ENCODE assay signal across 21 cellular contexts in the genomic region with DNA sequence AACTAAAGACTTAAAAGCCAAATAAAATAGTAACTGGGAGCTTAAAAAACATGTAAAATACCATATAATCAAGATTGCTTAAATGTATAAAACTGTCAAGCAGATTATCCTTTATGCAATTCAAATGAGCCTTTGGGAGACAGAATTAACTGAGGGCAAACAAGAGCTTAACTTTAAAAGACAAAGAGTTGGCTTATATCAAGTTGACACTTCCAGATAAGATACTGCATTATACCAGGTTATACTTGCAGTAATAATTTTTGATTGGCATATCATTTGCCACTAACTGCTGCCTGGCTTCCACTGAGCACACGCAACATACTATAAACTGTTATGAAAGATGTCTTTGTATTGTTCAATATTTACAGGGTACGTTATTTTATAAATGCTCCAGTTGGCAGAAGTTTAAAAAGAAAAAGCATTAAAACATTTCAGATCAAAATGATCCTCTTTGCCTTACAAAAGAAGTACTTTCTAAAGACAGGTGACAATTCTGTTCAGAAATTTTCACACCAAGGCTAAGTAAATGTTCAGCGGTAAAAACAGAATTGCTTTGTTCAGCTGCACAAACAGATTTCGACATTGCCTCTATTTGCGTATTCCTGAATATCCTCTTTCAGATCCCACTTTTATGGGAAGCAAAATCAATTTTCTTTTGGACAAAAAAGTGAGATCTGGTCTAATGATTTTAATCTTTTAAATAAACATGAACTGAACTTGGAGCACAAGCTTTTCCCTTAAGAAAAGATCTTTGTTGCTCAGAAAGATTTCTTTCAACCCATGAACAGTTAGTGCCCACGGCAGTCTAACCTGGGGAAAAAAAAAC. TPM values are rescaled to one million over a fixed set of nuclear protein-coding genes. Genes with fewer than 3 reads are reported as not detected.
DNase-seq lines count a peak whose midpoint lies in the region; ATAC-seq, FAIRE-seq and TF ChIP-seq lines count a peak whose summit lies in the region.
"Had no signal": no experiment of that assay in that cellular context is flagged by ENCODE, and none has a peak within 500 bp of the region (broad histone marks: within the 10 kb centered on the region; RNA-seq: fewer than 3 reads in every experiment).

No MANE protein-coding gene starts in this region.

- POLR2A ChIA-PET in RWPE1 (lab: Yijun Ruan, JAX; ENCODE audit: low non-redundant PET) = no interaction called here

- peak overlapping the region; percentile 70 for H3K27ac Mint-ChIP-seq in osteocyte (ENCODE audit: unreplicated experiment)
- H3K27ac Mint-ChIP-seq: activated naive CD8-positive, alpha-beta T cell; naive thymus-derived CD8-positive, alpha-beta T cell had no signal

- no peaks in the 10 kb centered on the region for H3K9me3 ChIP-seq in HAP-1
- no peaks in the 10 kb centered on the region for H3K9me3 ChIP-seq in body of pancreas
- H3K9me3 ChIP-seq: heart left ventricle had no signal

- peak; percentile 77 for ATAC-seq in body of pancreas
- ATAC-seq in GM19452 (IDR thresholded peaks at IDR 0.05; ENCODE audit: unreplicated experiment) = no peak
- ATAC-seq: heart left ventricle; naive thymus-derived CD8-positive, alpha-beta T cell had no signal

- TF ChIP-seq POLR2A in body of pancreas (IDR thresholded peaks at IDR 0.05) (no peak), GM12892 (IDR thresholded peaks at IDR 0.05; ENCODE audit: low read depth, low read length) (no peak)

- no peaks in the 10 kb centered on the region for H3K36me3 Mint-ChIP-seq in osteocyte (ENCODE audit: unreplicated experiment)
- H3K36me3 Mint-ChIP-seq: activated naive CD8-positive, alpha-beta T cell; naive thymus-derived CD8-positive, alpha-beta T cell had no signal

- intact Hi-C loops in body of pancreas (cut with DNase I) = no loop called here

- no peak for TF ChIP-seq CTCF in body of pancreas (IDR thresholded peaks at IDR 0.05)
- TF ChIP-seq CTCF in osteocyte (IDR thresholded peaks at IDR 0.05) = no peak
- no peak for TF ChIP-seq CTCF in RWPE1 (conservative IDR thresholded peaks at IDR 0.05; ENCODE audit: low read depth)

- 19 to 23% methylated on average over 6 of the region's 6 CpGs for WGBS in body of pancreas, 2 donors

- H3K4me1 ChIP-seq in HAP-1 = peaks cover 22% of the 10 kb centered on the region
- H3K4me1 ChIP-seq in body of pancreas = peaks cover 60% of the 10 kb centered on the region

- DNase-seq in HAP-1 (ENCODE audit: low spot score in 2 of 2) = peak; percentile 14 to 88
- peak; percentile 26 for DNase-seq in NCI-H2029 treated with DMSO at 0.1 percent for 48 hours (lab: John Stamatoyannopoulos, UW)
- DNase-seq in body of pancreas = peak in 1 of 4 donors; percentile 31
- DNase-seq in osteocyte (ENCODE audit: extremely low spot score, unreplicated experiment) = no peak
- no peak for DNase-seq in GM19239 (ENCODE audit: insufficient read length, low spot score)
- DNase-seq in GM12892 (ENCODE audit: insufficient read length) = no peak
- DNase-seq in RWPE1 (ENCODE audit: low spot score) = no peak
- DNase-seq: C1 segment of cervical spinal cord; HCEC 1CT; heart left ventricle; naive thymus-derived CD8-positive, alpha-beta T cell; NK-92 treated with Interleukin-12 subunit alpha and Interleukin-12 subunit beta, amount 100 ng/mL, for 24 hours; stimulated activated CD4-positive, alpha-beta T cell treated with anti-CD3 and anti-CD28 coated beads, Interleukin-4, amount 100 ng/mL, for 4 hours; stimulated activated naive CD4-positive, alpha-beta T cell; WERI-Rb-1 had no signal

- H3K36me3 ChIP-seq in HAP-1 (replicated peaks) (no peaks in the 10 kb centered on the region), body of pancreas (replicated peaks in 1 of 2; ENCODE audit: insufficient read depth in 1 of 2, low read depth in 2 of 2) (no peaks in the 10 kb centered on the region)
- H3K36me3 ChIP-seq: heart left ventricle, WERI-Rb-1 had no signal

- no peaks in the 10 kb centered on the region for H3K27me3 ChIP-seq in HAP-1 (ENCODE audit: low read depth)
- H3K27me3 ChIP-seq in body of pancreas = no peaks in the 10 kb centered on the region
- H3K27me3 ChIP-seq: heart left ventricle had no signal

- in situ Hi-C loops in HAP-1 (cut with MboI; ENCODE audit: low sequenced_read_pairs) = no loop called here

- H3K9me3 Mint-ChIP-seq in osteocyte (ENCODE audit: unreplicated experiment) = no peaks in the 10 kb centered on the region

- H3K4me3 ChIP-seq in HAP-1 (no peak overlapping the region), body of pancreas (no peak overlapping the region)
- H3K4me3 ChIP-seq: heart left ventricle had no signal

- H3K27ac ChIP-seq in body of pancreas (peak overlapping the region; percentile 32 to 71 (median 44)), RWPE1 (no peak overlapping the region)
- H3K27ac ChIP-seq: epithelial cell of prostate, heart left ventricle, WERI-Rb-1 had no signal

- no peak overlapping the region for H3K4me3 Mint-ChIP-seq in osteocyte (ENCODE audit: unreplicated experiment)
- H3K4me3 Mint-ChIP-seq: activated naive CD8-positive, alpha-beta T cell; naive thymus-derived CD8-positive, alpha-beta T cell had no signal

- no peak for FAIRE-seq in GM19239 (lab: Jason Lieb, UNC)
- FAIRE-seq in GM12892 (lab: Jason Lieb, UNC) = no peak
- FAIRE-seq: G401.6, GM18507 had no signal

- peaks cover 3% of the 10 kb centered on the region for H3K27me3 Mint-ChIP-seq in osteocyte (ENCODE audit: unreplicated experiment)
- H3K27me3 Mint-ChIP-seq: activated naive CD8-positive, alpha-beta T cell had no signal

- H3K4me1 Mint-ChIP-seq in osteocyte (ENCODE audit: unreplicated experiment) = peaks cover 23% of the 10 kb centered on the region

- CTCF ChIA-PET in RWPE1 (lab: Yijun Ruan, JAX) = no interaction called here

RNA-seq across cellular contexts. Expression of gene TOX3, which starts 50.7 kb away (rescaled TPM):
- 1 to 10 TPM; 1.3 to 5.2 TPM for total RNA-seq in body of pancreas
- 0.46 and 0.86 TPM in 2 replicates for total RNA-seq in osteocyte
- not detected for polyA plus RNA-seq in GM12892 (2012; ENCODE audit: missing spikeins)
- total RNA-seq: chondrocyte; naive thymus-derived CD8-positive, alpha-beta T cell had no signal
- polyA plus RNA-seq: heart left ventricle; naive thymus-derived CD8-positive, alpha-beta T cell had no signal

Comparison
In these comparisons a context has a peak if more than half of its experiments do, and no peak if none do; other contexts are left out.
1. DNase-seq: peak in HAP-1 (2 of 2) and NCI-H2029 treated with DMSO at 0.1 percent for 48 hours (single experiment); none in osteocyte (single experiment), GM19239 (single experiment), GM12892 (single experiment) and RWPE1 (single experiment).